In genomic region chr14:92702441-92702918, GRCh38 we compare ENCODE assay signal across 15 cellular contexts. TPM values are rescaled to one million over a fixed set of nuclear protein-coding genes. Genes with fewer than 3 reads are reported as not detected.
DNase-seq lines count a peak whose midpoint lies in the region; ATAC-seq and TF ChIP-seq lines count a peak whose summit lies in the region.
"Had no signal": no experiment of that assay in that cellular context is flagged by ENCODE, and none has a peak within 500 bp of the region (broad histone marks: within the 10 kb centered on the region; RNA-seq: fewer than 3 reads in every experiment).

No MANE protein-coding gene starts in this region.

- TF ChIP-seq CTCF in Peyer's patch (IDR thresholded peaks at IDR 0.05) (no peak), MM.1S (IDR thresholded peaks at IDR 0.05; ENCODE audit: low read length) (no peak)
- TF ChIP-seq CTCF in activated CD8-positive, alpha-beta T cell treated with anti-CD3 and anti-CD28 coated beads for 36 hours (IDR thresholded peaks at IDR 0.05) = no peak

- H3K36me3 ChIP-seq in Peyer's patch = peaks cover 0 to 38% (median 0%) of the 10 kb centered on the region in 3 donors
- no peaks in the 10 kb centered on the region for H3K36me3 ChIP-seq in MM.1S (replicated peaks; ENCODE audit: insufficient read depth, low read length)
- H3K36me3 ChIP-seq in effector memory CD4-positive, alpha-beta T cell (ENCODE audit: control insufficient read depth, insufficient read depth, low read length) = no peaks in the 10 kb centered on the region

- no peaks in the 10 kb centered on the region for H3K27me3 Mint-ChIP-seq in stimulated activated memory B cell treated with anti-CD40 and anti-IgM and Interleukin-4, amounts not matched to agents 10 μg/mL and 1 μg/mL and 100 μg/mL, for 72 hours
- H3K27me3 Mint-ChIP-seq in activated CD8-positive, alpha-beta T cell treated with anti-CD3 and anti-CD28 coated beads for 36 hours = peaks cover 1% of the 10 kb centered on the region
- H3K27me3 Mint-ChIP-seq: CD4-positive, alpha-beta T cell had no signal

- no peaks in the 10 kb centered on the region for H4K20me1 ChIP-seq in MM.1S (ENCODE audit: insufficient read depth, low read length)

- no peak overlapping the region for H3K4me2 ChIP-seq in MM.1S (ENCODE audit: low read depth, low read length)

- peak in 2 of 3 donors; percentile 48 to 53 for DNase-seq in Peyer's patch
- DNase-seq in kidney tubule cell (ENCODE audit: low spot score) = peak; percentile 37
- DNase-seq in MM.1S = no peak
- no peak for DNase-seq in activated CD8-positive, alpha-beta T cell treated with anti-CD3 and anti-CD28 coated beads for 36 hours
- DNase-seq in effector memory CD4-positive, alpha-beta T cell = no peak
- DNase-seq: activated CD4-positive, CD25-positive, alpha-beta regulatory T cell; activated CD8-positive, alpha-beta memory T cell treated with anti-CD3 and anti-CD28 coated beads, Interleukin-2, amount 50 U/mL, for 48 hours; CD4-positive, alpha-beta T cell; endodermal cell; NK-92 treated with Interleukin-12 subunit alpha and Interleukin-12 subunit beta, amount 100 ng/mL, for 24 hours had no signal

- peak overlapping the region; percentile 92 for H3K27ac Mint-ChIP-seq in stimulated activated memory B cell treated with anti-CD40 and anti-IgM and Interleukin-4, amounts not matched to agents 10 μg/mL and 1 μg/mL and 100 μg/mL, for 72 hours
- no peak overlapping the region for H3K27ac Mint-ChIP-seq in activated CD8-positive, alpha-beta T cell treated with anti-CD3 and anti-CD28 coated beads for 36 hours
- H3K27ac Mint-ChIP-seq: activated naive CD4-positive, alpha-beta T cell treated with anti-CD3 and anti-CD28 coated beads, Interleukin-2, amount 50 U/mL, for 72 hours; CD4-positive, alpha-beta T cell; endodermal cell had no signal

- H3K9me3 Mint-ChIP-seq in stimulated activated memory B cell treated with anti-CD40 and anti-IgM and Interleukin-4, amounts not matched to agents 10 μg/mL and 1 μg/mL and 100 μg/mL, for 72 hours = no peaks in the 10 kb centered on the region
- H3K9me3 Mint-ChIP-seq in activated CD8-positive, alpha-beta T cell treated with anti-CD3 and anti-CD28 coated beads for 36 hours = no peaks in the 10 kb centered on the region
- H3K9me3 Mint-ChIP-seq: activated naive CD4-positive, alpha-beta T cell treated with anti-CD3 and anti-CD28 coated beads, Interleukin-2, amount 50 U/mL, for 72 hours; CD4-positive, alpha-beta T cell; endodermal cell had no signal

- no peaks in the 10 kb centered on the region for H3F3A ChIP-seq in MM.1S (ENCODE audit: insufficient read depth, low read length)

- H3K4me3 Mint-ChIP-seq in stimulated activated memory B cell treated with anti-CD40 and anti-IgM and Interleukin-4, amounts not matched to agents 10 μg/mL and 1 μg/mL and 100 μg/mL, for 72 hours = no peak overlapping the region
- H3K4me3 Mint-ChIP-seq in activated CD8-positive, alpha-beta T cell treated with anti-CD3 and anti-CD28 coated beads for 36 hours = no peak overlapping the region
- H3K4me3 Mint-ChIP-seq: CD4-positive, alpha-beta T cell; endodermal cell had no signal

- H3K9me3 ChIP-seq in Peyer's patch (no peaks in the 10 kb centered on the region), MM.1S (replicated peaks; ENCODE audit: insufficient read depth, low read length) (no peaks in the 10 kb centered on the region)
- no peaks in the 10 kb centered on the region for H3K9me3 ChIP-seq in effector memory CD4-positive, alpha-beta T cell (ENCODE audit: control insufficient read depth, low read length)

- H3K79me2 ChIP-seq in MM.1S (ENCODE audit: low read length) = no peaks in the 10 kb centered on the region

- H3K36me3 Mint-ChIP-seq in stimulated activated memory B cell treated with anti-CD40 and anti-IgM and Interleukin-4, amounts not matched to agents 10 μg/mL and 1 μg/mL and 100 μg/mL, for 72 hours = peaks cover 5% of the 10 kb centered on the region
- no peaks in the 10 kb centered on the region for H3K36me3 Mint-ChIP-seq in activated CD8-positive, alpha-beta T cell treated with anti-CD3 and anti-CD28 coated beads for 36 hours (ENCODE audit: low read depth)
- H3K36me3 Mint-ChIP-seq: activated naive CD4-positive, alpha-beta T cell treated with anti-CD3 and anti-CD28 coated beads, Interleukin-2, amount 50 U/mL, for 72 hours had no signal

- H3K4me1 Mint-ChIP-seq in stimulated activated memory B cell treated with anti-CD40 and anti-IgM and Interleukin-4, amounts not matched to agents 10 μg/mL and 1 μg/mL and 100 μg/mL, for 72 hours = peaks cover 55% of the 10 kb centered on the region
- peaks cover 3% of the 10 kb centered on the region for H3K4me1 Mint-ChIP-seq in activated CD8-positive, alpha-beta T cell treated with anti-CD3 and anti-CD28 coated beads for 36 hours (ENCODE audit: low read depth)
- H3K4me1 Mint-ChIP-seq: endodermal cell had no signal

- no peaks in the 10 kb centered on the region for H3K9me2 ChIP-seq in MM.1S (replicated peaks; ENCODE audit: insufficient read depth, low read length)

- ATAC-seq in GM18505 (IDR thresholded peaks at IDR 0.05; ENCODE audit: unreplicated experiment) (no peak), GM18520 (IDR thresholded peaks at IDR 0.05; ENCODE audit: unreplicated experiment) (no peak)
- peak; percentile 28 for ATAC-seq in stimulated activated memory B cell treated with anti-CD40 and anti-IgM and Interleukin-4, amounts not matched to agents 10 μg/mL and 1 μg/mL and 100 μg/mL, for 72 hours
- ATAC-seq in activated CD8-positive, alpha-beta T cell treated with anti-CD3 and anti-CD28 coated beads for 36 hours = no peak
- ATAC-seq: activated naive CD4-positive, alpha-beta T cell treated with anti-CD3 and anti-CD28 coated beads, Interleukin-2, amount 50 U/mL, for 72 hours; SK-N-SH treated with all-trans-retinoic acid at 6 μM for 48 hours had no signal

- CTCF ChIA-PET in activated CD8-positive, alpha-beta T cell treated with anti-CD3 and anti-CD28 coated beads for 36 hours (lab: Charles Lee) = interaction anchor here (0.7 to 2.2 kb wide), 3 partner anchors 16 to 337 kb away, joined by 3 to 8 read pairs (median 4); no protein-coding TSS in a partner anchor

- intact Hi-C loops in activated CD8-positive, alpha-beta T cell treated with anti-CD3 and anti-CD28 coated beads for 36 hours (cut with micrococcal nuclease) = no loop called here

- H3K27ac ChIP-seq in Peyer's patch (peak overlapping the region in 1 of 4 donors; percentile 49), MM.1S (ENCODE audit: low read length) (no peak overlapping the region)
- no peak overlapping the region for H3K27ac ChIP-seq in effector memory CD4-positive, alpha-beta T cell (ENCODE audit: insufficient read depth, low read length, poor library complexity, severe bottlenecking)

- H3K4me1 ChIP-seq in Peyer's patch (peaks cover 0 to 15% (median 0%) of the 10 kb centered on the region in 4 donors), MM.1S (ENCODE audit: low read length) (no peaks in the 10 kb centered on the region)
- no peaks in the 10 kb centered on the region for H3K4me1 ChIP-seq in effector memory CD4-positive, alpha-beta T cell (ENCODE audit: control insufficient read depth, insufficient read depth, low read length, poor library complexity, severe bottlenecking)

- H3K27me3 ChIP-seq in Peyer's patch (no peaks in the 10 kb centered on the region), MM.1S (replicated peaks; ENCODE audit: insufficient read depth, low read length) (no peaks in the 10 kb centered on the region)
- H3K27me3 ChIP-seq in effector memory CD4-positive, alpha-beta T cell (replicated peaks; ENCODE audit: control insufficient read depth, insufficient read depth, low read length, poor library complexity, severe bottlenecking) = no peaks in the 10 kb centered on the region

- POLR2A ChIA-PET in activated CD8-positive, alpha-beta T cell treated with anti-CD3 and anti-CD28 coated beads for 36 hours (lab: Charles Lee) = interaction anchor here (0.8 kb wide), 1 partner anchor 183 kb away, joined by 3 read pairs; no protein-coding TSS in a partner anchor

- no peak overlapping the region for H3K9ac ChIP-seq in MM.1S (ENCODE audit: low read length)

- H3K4me3 ChIP-seq in Peyer's patch (no peak overlapping the region), MM.1S (ENCODE audit: low read length) (no peak overlapping the region)
- no peak overlapping the region for H3K4me3 ChIP-seq in effector memory CD4-positive, alpha-beta T cell (ENCODE audit: insufficient read depth, low read depth, low read length, poor library complexity, severe bottlenecking)

- H2AFZ ChIP-seq in MM.1S (ENCODE audit: low read length) = no peak overlapping the region

- TF ChIP-seq POLR2A in GM18505 (IDR thresholded peaks at IDR 0.05; ENCODE audit: borderline replicate concordance, extremely low read depth, insufficient read depth, insufficient read length) = peak; percentile 29
- TF ChIP-seq POLR2A in Peyer's patch (IDR thresholded peaks at IDR 0.05) = no peak

RNA-seq across cellular contexts. Expression of gene LGMN, which starts 45.9 kb away (rescaled TPM):
- 100 to 1,000 TPM in 1 of 4 donors, 10 to 100 TPM in 3; 16.5 to 108 (median 82.5) TPM for total RNA-seq in Peyer's patch
- 1 to 10 TPM; 2.1 to 2.3 TPM for total RNA-seq in activated CD8-positive, alpha-beta T cell treated with anti-CD3 and anti-CD28 coated beads for 36 hours

Comparison
In these comparisons a context has a peak if more than half of its experiments do, and no peak if none do; other contexts are left out.
1. DNase-seq: peak in Peyer's patch (2 of 3) and kidney tubule cell (single experiment); none in MM.1S (single experiment), activated CD8-positive, alpha-beta T cell treated with anti-CD3 and anti-CD28 coated beads for 36 hours (single experiment) and effector memory CD4-positive, alpha-beta T cell (0 of 3).
2. RNA of gene LGMN, which starts 45.9 kb away (total RNA-seq): 16.5 to 108 TPM in Peyer's patch; 2.1 to 2.3 TPM in activated CD8-positive, alpha-beta T cell treated with anti-CD3 and anti-CD28 coated beads for 36 hours; every median in the first group is over 4 times any median in the second.